In genomic region chr6:1621328-1621701, GRCh38 we compare ENCODE assay signal across 32 cellular contexts. TPM values are rescaled to one million over a fixed set of nuclear protein-coding genes. Genes with fewer than 3 reads are reported as not detected.
DNase-seq lines count a peak whose midpoint lies in the region; ATAC-seq, FAIRE-seq and TF ChIP-seq lines count a peak whose summit lies in the region.
"Had no signal": no experiment of that assay in that cellular context is flagged by ENCODE, and none has a peak within 500 bp of the region (broad histone marks: within the 10 kb centered on the region; RNA-seq: fewer than 3 reads in every experiment).

No MANE protein-coding gene starts in this region.

- H4K20me1 ChIP-seq in neural progenitor cell (ENCODE audit: low read depth) = peaks cover 94% of the 10 kb centered on the region

- FAIRE-seq in kidney (lab: Jason Lieb, UNC) = no peak
- FAIRE-seq: endothelial cell of umbilical vein had no signal

- H3K4me1 ChIP-seq in right cardiac atrium (ENCODE audit: control insufficient read depth, insufficient read depth, low read length) (peaks cover 2% of the 10 kb centered on the region), heart right ventricle (peaks cover 0 to 40% (median 16%) of the 10 kb centered on the region in 9 donors), kidney (ENCODE audit: control insufficient read depth in 1 of 2, insufficient read depth in 1 of 2, low read depth in 1 of 2, low read length in 2 of 2) (peaks cover 0 to 3% of the 10 kb centered on the region in 2 donors), neural progenitor cell (peaks cover 21% of the 10 kb centered on the region)

- WGBS in right cardiac atrium = 90% methylated on average over 24 of the region's 24 CpGs
- 84 to 85% methylated on average over 24 of the region's 24 CpGs for WGBS in heart right ventricle, 2 donors

- H3K79me2 ChIP-seq in neural progenitor cell (ENCODE audit: low read depth) = no peaks in the 10 kb centered on the region

- H3K9ac ChIP-seq in kidney (ENCODE audit: low read length in 2 of 2) (no peak overlapping the region), neural progenitor cell (no peak overlapping the region)
- H3K9ac ChIP-seq: KMS-11 had no signal

- peaks cover 74% of the 10 kb centered on the region for H3K27me3 Mint-ChIP-seq in neural progenitor cell (ENCODE audit: insufficient read depth, low read depth)

- DNase-seq in right cardiac atrium (peak in 2 of 3 donors; percentile 36 to 42), heart right ventricle (no peak), kidney (peak; percentile 54), neural progenitor cell (ENCODE audit: low spot score) (peak; percentile 69), HPDE6-E6E7 (ENCODE audit: extremely low spot score) (no peak), inferior parietal cortex (ENCODE audit: extremely low spot score) (no peak), SIG-M5 treated with dmso at 0.1 percent for 504 hours (lab: John Stamatoyannopoulos, UW; ENCODE audit: unreplicated experiment) (no peak)
- DNase-seq: activated CD4-positive, alpha-beta T cell treated with anti-CD3 and anti-CD28 coated beads, Interleukin-2, amount 50 U/mL, for 4 hours; activated CD4-positive, CD25-positive, alpha-beta regulatory T cell; activated CD8-positive, alpha-beta memory T cell treated with anti-CD3 and anti-CD28 coated beads, Interleukin-2, amount 10 ng/mL, durations not matched to agents 7 days and 5 days; activated naive CD4-positive, alpha-beta T cell treated with anti-CD3 and anti-CD28 coated beads for 36 hours; activated T-cell treated with anti-CD3 and anti-CD28 coated beads, Interleukin-2, amount 50 U/mL, for 48 hours; DMS79 treated with DMSO at 0.1 percent for 48 hours; gastrocnemius medialis; GF-D8; mesenchymal stem cell; MM.1S; NCI-H2029 treated with DMSO at 0.1 percent for 48 hours; NCI-H524 treated with DMSO at 0.1 percent for 48 hours; PC-9; stimulated activated CD4-positive, alpha-beta T cell treated with anti-CD3 and anti-CD28 coated beads, Interleukin-15, amount 100 ng/mL, for 24 hours; substantia nigra had no signal

- H3K27ac ChIP-seq in right cardiac atrium (ENCODE audit: low read length) (no peak overlapping the region), heart right ventricle (no peak overlapping the region), kidney (ENCODE audit: low read depth in 2 of 2, low read length in 2 of 2) (peak overlapping the region in 1 of 2 donors; percentile 33), neural progenitor cell (no peak overlapping the region)
- H3K27ac ChIP-seq: gastrocnemius medialis, KMS-11, left lung, neutrophil, PC-9 had no signal

- H3K4me3 Mint-ChIP-seq in neural progenitor cell = no peak overlapping the region
- H3K4me3 Mint-ChIP-seq: activated CD8-positive, alpha-beta memory T cell treated with anti-CD3 and anti-CD28 coated beads, Interleukin-2, amount 10 ng/mL, durations not matched to agents 7 days and 5 days; activated naive CD4-positive, alpha-beta T cell treated with anti-CD3 and anti-CD28 coated beads for 36 hours; brain; stimulated activated memory B cell treated with anti-CD40 and anti-IgM and Interleukin-4, amounts not matched to agents 10 μg/mL and 1 μg/mL and 100 μg/mL, for 72 hours; T-helper 1 cell treated with Interleukin-12 subunit alpha and Interleukin-12 subunit beta and Interleukin-4 antibody, amounts not matched to agents 30 μg/mL and 1 μg/mL, for 36 hours had no signal

- no peaks in the 10 kb centered on the region for H3K9me3 Mint-ChIP-seq in neural progenitor cell
- H3K9me3 Mint-ChIP-seq: activated naive CD4-positive, alpha-beta T cell treated with anti-CD3 and anti-CD28 coated beads for 36 hours; stimulated activated memory B cell treated with anti-CD40 and anti-IgM and Interleukin-4, amounts not matched to agents 10 μg/mL and 1 μg/mL and 100 μg/mL, for 72 hours; T-helper 1 cell treated with Interleukin-12 subunit alpha and Interleukin-12 subunit beta and Interleukin-4 antibody, amounts not matched to agents 30 μg/mL and 1 μg/mL, for 36 hours had no signal

- H3K36me3 ChIP-seq in heart right ventricle = no peaks in the 10 kb centered on the region
- H3K36me3 ChIP-seq in kidney (ENCODE audit: control insufficient read depth in 1 of 2, insufficient read depth in 2 of 2, low read length in 2 of 2) = no peaks in the 10 kb centered on the region
- no peaks in the 10 kb centered on the region for H3K36me3 ChIP-seq in neural progenitor cell
- H3K36me3 ChIP-seq: gastrocnemius medialis, neutrophil had no signal

- H2AFZ ChIP-seq in neural progenitor cell (replicated peaks) = no peak overlapping the region
- H2AFZ ChIP-seq: PC-9 had no signal

- TF ChIP-seq CTCF in heart right ventricle (IDR thresholded peaks at IDR 0.05) (no peak), kidney (IDR thresholded peaks at IDR 0.05; ENCODE audit: borderline replicate concordance, extremely low read depth, insufficient read depth) (no peak), neural progenitor cell (IDR thresholded peaks at IDR 0.05) (no peak)

- H3F3A ChIP-seq in neural progenitor cell (ENCODE audit: low read depth) = peaks cover 32% of the 10 kb centered on the region

- ATAC-seq in right cardiac atrium (no peak), heart right ventricle (no peak), HG03135 (IDR thresholded peaks at IDR 0.05; ENCODE audit: unreplicated experiment) (no peak)
- ATAC-seq: activated CD8-positive, alpha-beta memory T cell treated with anti-CD3 and anti-CD28 coated beads, Interleukin-2, amount 10 ng/mL, durations not matched to agents 7 days and 5 days; gastrocnemius medialis; left lung; Right ventricle myocardium inferior; SK-N-SH treated with all-trans-retinoic acid at 6 μM for 48 hours; stimulated activated memory B cell treated with anti-CD40 and anti-IgM and Interleukin-4, amounts not matched to agents 10 μg/mL and 1 μg/mL and 100 μg/mL, for 72 hours had no signal

- intact Hi-C loops in right cardiac atrium (cut with DNase I) = no loop called here
- intact Hi-C loops in heart right ventricle (cut with DNase I) = loop anchor here in 1 of 10 donors (5.0 kb wide), 1 partner anchor 481 kb away; no protein-coding TSS in a partner anchor
- intact Hi-C loops in kidney (cut with DNase I) = no loop called here

- H3K36me3 Mint-ChIP-seq in neural progenitor cell = no peaks in the 10 kb centered on the region

- peak overlapping the region; percentile 50 for H3K4me2 ChIP-seq in neural progenitor cell
- H3K4me2 ChIP-seq: KMS-11, PC-9 had no signal

- peaks cover 13% of the 10 kb centered on the region for H3K4me1 Mint-ChIP-seq in neural progenitor cell

- H3K9me3 ChIP-seq in right cardiac atrium (ENCODE audit: control insufficient read depth, low read length) = no peaks in the 10 kb centered on the region
- H3K9me3 ChIP-seq in heart right ventricle = no peaks in the 10 kb centered on the region
- no peaks in the 10 kb centered on the region for H3K9me3 ChIP-seq in kidney (ENCODE audit: control insufficient read depth in 1 of 2, low read length in 2 of 2)
- no peaks in the 10 kb centered on the region for H3K9me3 ChIP-seq in neural progenitor cell (ENCODE audit: low read depth)
- H3K9me3 ChIP-seq: gastrocnemius medialis, left lung, neutrophil had no signal

- no peak overlapping the region for H3K27ac Mint-ChIP-seq in neural progenitor cell
- H3K27ac Mint-ChIP-seq: activated CD8-positive, alpha-beta memory T cell treated with anti-CD3 and anti-CD28 coated beads, Interleukin-2, amount 10 ng/mL, durations not matched to agents 7 days and 5 days; activated naive CD4-positive, alpha-beta T cell treated with anti-CD3 and anti-CD28 coated beads for 36 hours; brain; stimulated activated memory B cell treated with anti-CD40 and anti-IgM and Interleukin-4, amounts not matched to agents 10 μg/mL and 1 μg/mL and 100 μg/mL, for 72 hours; T-helper 1 cell treated with Interleukin-12 subunit alpha and Interleukin-12 subunit beta and Interleukin-4 antibody, amounts not matched to agents 30 μg/mL and 1 μg/mL, for 36 hours had no signal

- H3K27me3 ChIP-seq in right cardiac atrium (ENCODE audit: control insufficient read depth, insufficient read depth) (no peaks in the 10 kb centered on the region), heart right ventricle (peaks cover 0 to 100% (median 52%) of the 10 kb centered on the region in 7 donors), neural progenitor cell (peaks cover 100% of the 10 kb centered on the region)

- H3K4me3 ChIP-seq in right cardiac atrium (ENCODE audit: low read length) (no peak overlapping the region), heart right ventricle (no peak overlapping the region), kidney (ENCODE audit: low read length in 2 of 2) (no peak overlapping the region), neural progenitor cell (peak overlapping the region; percentile 8)
- H3K4me3 ChIP-seq: gastrocnemius medialis, left lung, PC-9 had no signal

RNA-seq across cellular contexts. Expression of gene FOXC1, which starts 11.6 kb away (rescaled TPM):
- total RNA-seq in right cardiac atrium (10 to 100 TPM; 15.1 to 25.0 (median 21.9) TPM), heart right ventricle (1 to 10 TPM; 2.8 to 7.4 (median 4.3) TPM), kidney (58.5 TPM), neural progenitor cell (ENCODE audit: low replicate concordance) (0.09 and 0.45 TPM in 2 replicates)
- polyA plus RNA-seq in right cardiac atrium (7.2 TPM), heart right ventricle (1 to 10 TPM; 3.0 to 3.6 TPM), kidney (ENCODE audit: insufficient read depth, low read depth, low replicate concordance) (18.0 TPM)
- total RNA-seq: activated naive CD4-positive, alpha-beta T cell treated with anti-CD3 and anti-CD28 coated beads for 36 hours had no signal

Comparison
In these comparisons a context has a peak if more than half of its experiments do, and no peak if none do; other contexts are left out.
1. DNase-seq: peak in right cardiac atrium (2 of 3), kidney (single experiment) and neural progenitor cell (single experiment); none in heart right ventricle (0 of 2), HPDE6-E6E7 (single experiment), inferior parietal cortex (single experiment) and SIG-M5 treated with dmso at 0.1 percent for 504 hours (single experiment).